In genomic region chr13:75550159-75550567, GRCh38 we compare ENCODE assay signal across 8 cellular contexts. TPM values are rescaled to one million over a fixed set of nuclear protein-coding genes. Genes with fewer than 3 reads are reported as not detected.
A peak's percentile ranks its signal among the peaks of the same experiment; 100 is the strongest.
DNase-seq lines count a peak whose midpoint lies in the region; ATAC-seq, FAIRE-seq and TF ChIP-seq lines count a peak whose summit lies in the region.

No MANE protein-coding gene starts in this region.

- H3K4me3 Mint-ChIP-seq in astrocyte (ENCODE audit: unreplicated experiment), result peak overlapping the region; percentile 99

- TF ChIP-seq CTCF in GM13976 (IDR thresholded peaks at IDR 0.05; ENCODE audit: borderline replicate concordance, control extremely low read depth, extremely low read depth, insufficient read depth, missing control alignments) (no peak), astrocyte (IDR thresholded peaks at IDR 0.05; ENCODE audit: insufficient read depth, low read depth, low read length) (no peak)

- H4K20me1 ChIP-seq in astrocyte (ENCODE audit: insufficient read depth, low read length), result peaks cover 23% of the 10 kb centered on the region

- in situ Hi-C loops in GM13976 (cut with MboI; ENCODE audit: low sequenced_read_pairs, unreplicated experiment), result no loop called here

- H3K36me3 ChIP-seq in NT2/D1 (ENCODE audit: insufficient read depth, insufficient read length, low read length) (peaks cover 11% of the 10 kb centered on the region), astrocyte (ENCODE audit: insufficient read depth, low read length) (peaks cover 14% of the 10 kb centered on the region)

- no peaks in the 10 kb centered on the region for H3K9me3 ChIP-seq in NT2/D1 (ENCODE audit: insufficient read depth, low read length)
- H3K9me3 ChIP-seq in astrocyte (ENCODE audit: insufficient read depth, low read depth, low read length), result no peaks in the 10 kb centered on the region

- H3K9me3 Mint-ChIP-seq in astrocyte (ENCODE audit: unreplicated experiment), result no peaks in the 10 kb centered on the region

- peak overlapping the region; percentile 96 for H3K27ac ChIP-seq in astrocyte (ENCODE audit: low read depth, low read length)

- peaks cover 9% of the 10 kb centered on the region for H3K36me3 Mint-ChIP-seq in astrocyte (ENCODE audit: low read depth, unreplicated experiment)

- H3K79me2 ChIP-seq in astrocyte (ENCODE audit: insufficient read depth, low read length), result peaks cover 52% of the 10 kb centered on the region

- H3K4me3 ChIP-seq in NT2/D1 (ENCODE audit: insufficient read length, low read depth) (peak overlapping the region; percentile 86), astrocyte (ENCODE audit: insufficient read depth, low read depth, low read length) (peak overlapping the region; percentile 95)

- no peaks in the 10 kb centered on the region for H3K27me3 Mint-ChIP-seq in astrocyte (ENCODE audit: low read depth, unreplicated experiment)

- H3K4me2 ChIP-seq in astrocyte (ENCODE audit: low read length), result peak overlapping the region; percentile 94

- peaks cover 3% of the 10 kb centered on the region for H3K27me3 ChIP-seq in NT2/D1 (ENCODE audit: insufficient read depth, insufficient read length)
- no peaks in the 10 kb centered on the region for H3K27me3 ChIP-seq in astrocyte (ENCODE audit: insufficient read depth, low read length)

- H3K27ac Mint-ChIP-seq in astrocyte (ENCODE audit: unreplicated experiment), result peak overlapping the region; percentile 79

- H3K4me1 ChIP-seq in NT2/D1 (ENCODE audit: insufficient read depth, insufficient read length) (no peaks in the 10 kb centered on the region), astrocyte (ENCODE audit: insufficient read depth, low read length) (no peaks in the 10 kb centered on the region)

- no peak for FAIRE-seq in astrocyte (lab: Jason Lieb, UNC)

- H3K4me1 Mint-ChIP-seq in astrocyte (ENCODE audit: low read depth, unreplicated experiment), result peaks cover 6% of the 10 kb centered on the region

- peak; percentile 53 for DNase-seq in AG08396 (ENCODE audit: low spot score)
- peak; percentile 44 for DNase-seq in GM13976 (ENCODE audit: low spot score)
- no peak for DNase-seq in NT2/D1 (ENCODE audit: low read depth, low spot score)
- peak; percentile 83 for DNase-seq in astrocyte (ENCODE audit: low read depth)
- DNase-seq in iPS-NIHi7 (ENCODE audit: extremely low spot score), result peak; percentile 10
- DNase-seq in stimulated activated CD4-positive, alpha-beta T cell treated with anti-CD3 and anti-CD28 coated beads, Interleukin-2, amount 100 ng/mL, for 48 hours, result peak; percentile 16 to 27
- DNase-seq in SHP77 (lab: John Stamatoyannopoulos, UW), result no peak

- peak; percentile 1 for ATAC-seq in HG03039 (IDR thresholded peaks at IDR 0.05; ENCODE audit: unreplicated experiment)

- peak overlapping the region; percentile 81 for H2AFZ ChIP-seq in astrocyte (ENCODE audit: low read depth, low read length)

- H3K9ac ChIP-seq in NT2/D1 (ENCODE audit: insufficient read length, low read depth), result peak overlapping the region; percentile 88
- peak overlapping the region; percentile 87 for H3K9ac ChIP-seq in astrocyte (ENCODE audit: low read length)

RNA-seq across cellular contexts. Expression of gene UCHL3, which starts 0.6 kb away (rescaled TPM):
- total RNA-seq in astrocyte, result 58.0 and 59.2 TPM in 2 replicates

RNA-seq across cellular contexts. Expression of gene COMMD6, which starts 12.5 kb away (rescaled TPM):
- 186 and 209 TPM in 2 replicates for total RNA-seq in astrocyte

Comparison
In these comparisons a context has a peak if more than half of its experiments do, and no peak if none do; other contexts are left out.
1. DNase-seq: peak in AG08396 (single experiment), GM13976 (single experiment), astrocyte (single experiment), iPS-NIHi7 (single experiment) and stimulated activated CD4-positive, alpha-beta T cell treated with anti-CD3 and anti-CD28 coated beads, Interleukin-2, amount 100 ng/mL, for 48 hours (2 of 2); none in NT2/D1 (single experiment) and SHP77 (0 of 2).